8 cellular contexts compared by ENCODE assay signal in the genomic region with DNA sequence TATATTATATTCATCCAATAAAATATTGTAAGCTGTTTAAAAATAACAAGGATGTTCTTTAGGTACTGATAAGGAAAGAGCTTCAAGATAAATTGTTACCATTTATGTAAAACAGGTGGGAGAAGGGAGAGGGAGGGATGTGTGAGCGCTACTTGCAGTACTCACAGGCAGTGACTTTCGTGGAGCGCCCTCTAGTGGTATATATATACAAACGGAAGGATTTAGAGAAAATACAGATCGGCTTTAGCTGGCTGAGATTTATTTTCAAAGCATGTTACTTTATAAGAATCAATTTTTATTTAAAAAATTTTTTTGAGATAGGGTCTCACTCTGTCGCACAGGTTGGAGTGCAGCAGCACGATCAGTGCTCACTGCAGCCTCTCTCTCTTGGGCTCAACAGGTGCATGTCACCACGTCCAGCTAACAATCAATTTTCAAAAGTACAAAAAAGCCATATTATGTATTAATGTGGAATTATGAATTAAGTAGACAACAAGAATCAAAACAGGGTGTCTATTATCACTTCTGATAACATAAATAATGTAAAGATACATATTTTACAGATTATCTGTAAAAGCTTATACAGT. TPM values are rescaled to one million over a fixed set of nuclear protein-coding genes. Genes with fewer than 3 reads are reported as not detected.
DNase-seq lines count a peak whose midpoint lies in the region; ATAC-seq, FAIRE-seq and TF ChIP-seq lines count a peak whose summit lies in the region.

No MANE protein-coding gene starts in this region.

- no peaks in the 10 kb centered on the region for H3K36me3 ChIP-seq in GM06990 (ENCODE audit: control insufficient read depth, insufficient read depth, low read length)

- ATAC-seq in naive B cell (ENCODE audit: low read depth in 2 of 2) = no peak
- ATAC-seq in HG02610 (IDR thresholded peaks at IDR 0.05; ENCODE audit: unreplicated experiment) = no peak

- H3K4me1 Mint-ChIP-seq in naive B cell = peaks cover 10 to 27% (median 14%) of the 10 kb centered on the region in 3 donors

- no peak for TF ChIP-seq POLR2A in lower leg skin (IDR thresholded peaks at IDR 0.05)

- FAIRE-seq in A204.1 (lab: Jason Lieb, UNC) = peak; percentile 83

- peaks cover 0 to 4% (median 0%) of the 10 kb centered on the region in 7 donors for H3K9me3 Mint-ChIP-seq in naive B cell

- no peaks in the 10 kb centered on the region for H3K36me3 Mint-ChIP-seq in naive B cell

- WGBS in lower leg skin, 2 donors = 12 to 13% methylated on average over 8 of the region's 8 CpGs

- H3K27ac Mint-ChIP-seq in naive B cell = no peak overlapping the region

- DNase-seq in GM06990 (ENCODE audit: extremely low read depth, insufficient read length) (no peak), NCI-H2029 treated with DMSO at 0.1 percent for 48 hours (lab: John Stamatoyannopoulos, UW) (peak; percentile 82), T-helper 22 cell (ENCODE audit: low read depth) (peak; percentile 9), naive B cell (peak; percentile 59), lower leg skin (ENCODE audit: low spot score in 2 of 2) (no peak)
- DNase-seq in effector CD8-positive, alpha-beta T cell (lab: John Stamatoyannopoulos, UW) = peak; percentile 19

- H3K4me3 ChIP-seq in GM06990 (replicated peaks; ENCODE audit: low read depth, low read length) (no peak overlapping the region), lower leg skin (ENCODE audit: low read depth, poor library complexity, severe bottlenecking) (no peak overlapping the region)

- TF ChIP-seq CTCF in GM06990 (IDR thresholded peaks at IDR 0.05; ENCODE audit: insufficient read depth, low read length, poor library complexity, severe bottlenecking) (peak; percentile 74), lower leg skin (IDR thresholded peaks at IDR 0.05) (no peak)

- H3K4me3 Mint-ChIP-seq in naive B cell = peak overlapping the region in 1 of 8 donors; percentile 10

- H3K27me3 ChIP-seq in GM06990 (replicated peaks; ENCODE audit: control insufficient read depth, insufficient read depth, low read length) = no peaks in the 10 kb centered on the region; the same call in 1 of the 2 replicates

- peaks cover 20 to 41% (median 25%) of the 10 kb centered on the region in 3 donors for H3K27me3 Mint-ChIP-seq in naive B cell

- intact Hi-C loops in lower leg skin (cut with DNase I; ENCODE audit: low total_unique reads) = no loop called here

RNA-seq across cellular contexts. Expression of gene MOG, which starts 3.3 kb away (rescaled TPM):
- polyA plus RNA-seq in naive B cell (ENCODE audit: low read depth in 6 of 6) = not detected
- total RNA-seq in lower leg skin = not detected

RNA-seq across cellular contexts. Expression of gene GABBR1, which starts 20.6 kb away (rescaled TPM):
- polyA plus RNA-seq in naive B cell (ENCODE audit: low read depth in 6 of 6) = 10 to 100 TPM in 1 of 6 donors, 1 to 10 TPM in 4, not detected in 1; 4.1 to 11.3 (median 4.6) TPM
- total RNA-seq in lower leg skin = 10 to 100 TPM; 15.0 to 49.5 (median 20.6) TPM

RNA-seq across cellular contexts. Expression of gene ZFP57, which starts 27.4 kb away (rescaled TPM):
- 1 to 10 TPM in 3 of 6 donors, not detected in 3; 1.8 to 3.1 (median 2.5) TPM for polyA plus RNA-seq in naive B cell (ENCODE audit: low read depth in 6 of 6)
- 1 to 10 TPM in 2 of 4 donors, under 1 TPM in 2; 0.15 to 4.8 (median 2.4) TPM for total RNA-seq in lower leg skin

Comparison
In these comparisons a context has a peak if more than half of its experiments do, and no peak if none do; other contexts are left out.
1. DNase-seq: peak in NCI-H2029 treated with DMSO at 0.1 percent for 48 hours (single experiment), T-helper 22 cell (single experiment), effector CD8-positive, alpha-beta T cell (single experiment) and naive B cell (single experiment); none in GM06990 (single experiment) and lower leg skin (0 of 2).